8 cellular contexts compared by ENCODE assay signal in the genomic region with DNA sequence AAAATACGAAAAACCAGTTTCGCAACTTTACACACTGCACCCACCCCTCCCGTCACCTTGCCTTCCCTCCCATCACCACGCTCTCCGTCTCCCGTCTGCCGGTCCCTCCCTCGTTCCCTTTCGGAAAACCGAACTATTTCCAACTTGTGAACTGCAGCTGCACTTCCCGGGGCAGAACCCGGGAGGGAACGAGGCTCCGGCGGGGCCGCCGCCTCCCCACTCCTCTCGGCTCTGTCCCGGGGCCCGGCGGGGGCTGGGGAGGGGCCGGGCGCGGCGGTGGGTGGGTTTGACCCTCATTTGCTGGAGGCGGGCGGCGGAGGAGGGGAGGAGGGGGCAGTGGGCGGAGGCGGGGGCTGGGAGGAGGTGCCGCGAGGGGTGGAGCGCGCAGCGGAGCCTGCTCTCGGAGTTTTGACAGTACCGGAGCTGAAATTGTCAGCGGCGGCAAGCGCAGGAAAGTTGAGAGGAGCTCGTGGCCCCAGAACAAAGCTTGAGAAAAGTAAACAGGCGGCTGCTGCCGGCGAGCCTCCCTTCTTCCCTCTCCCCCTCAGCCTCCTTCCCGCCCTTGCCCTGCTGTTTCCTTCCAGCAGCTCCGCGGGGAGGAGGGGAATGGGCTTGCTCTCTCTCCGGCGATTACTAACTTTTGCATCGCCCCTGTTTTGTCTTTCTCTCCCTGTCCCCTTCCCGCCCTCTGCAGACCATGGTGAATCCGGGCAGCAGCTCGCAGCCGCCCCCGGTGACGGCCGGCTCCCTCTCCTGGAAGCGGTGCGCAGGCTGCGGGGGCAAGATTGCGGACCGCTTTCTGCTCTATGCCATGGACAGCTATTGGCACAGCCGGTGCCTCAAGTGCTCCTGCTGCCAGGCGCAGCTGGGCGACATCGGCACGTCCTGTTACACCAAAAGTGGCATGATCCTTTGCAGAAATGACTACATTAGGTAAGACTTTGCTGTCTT. TPM values are rescaled to one million over a fixed set of nuclear protein-coding genes. Genes with fewer than 3 reads are reported as not detected.
DNase-seq lines count a peak whose midpoint lies in the region; ATAC-seq and TF ChIP-seq lines count a peak whose summit lies in the region.

No MANE protein-coding gene starts in this region.

- H3K27ac ChIP-seq in effector memory CD4-positive, alpha-beta T cell (ENCODE audit: insufficient read depth, low read length, poor library complexity, severe bottlenecking), result peak overlapping the region; percentile 70
- peak overlapping the region; percentile 95 for H3K27ac ChIP-seq in lower lobe of right lung

- ATAC-seq in lower lobe of right lung (peak; percentile 67 to 74), HG03571 (IDR thresholded peaks at IDR 0.05; ENCODE audit: unreplicated experiment) (no peak)

- DNase-seq in EL, result peak; percentile 66
- peak; percentile 62 for DNase-seq in HCEC 1CT
- DNase-seq in NCI-H446 treated with DMSO at 0.1 percent for 48 hours (lab: John Stamatoyannopoulos, UW), result peak; percentile 63
- DNase-seq in activated CD4-positive, alpha-beta memory T cell treated with anti-CD3 and anti-CD28 coated beads, Interleukin-2, amount 10 ng/mL, durations not matched to agents 7 days and 5 days, result peak; percentile 82
- peak; percentile 65 to 69 (median 66) for DNase-seq in effector memory CD4-positive, alpha-beta T cell
- peak; percentile 86 for DNase-seq in lower lobe of right lung
- DNase-seq in stimulated activated CD8-positive, alpha-beta memory T cell treated with anti-CD3 and anti-CD28 coated beads, Interleukin-12 subunit alpha, Interleukin-12 subunit beta, amount 100 ng/mL, for 4 hours (ENCODE audit: low read depth), result peak; percentile 55

- H3K36me3 ChIP-seq in effector memory CD4-positive, alpha-beta T cell (ENCODE audit: control insufficient read depth, insufficient read depth, low read length), result no peaks in the 10 kb centered on the region
- peaks cover 4% of the 10 kb centered on the region for H3K36me3 ChIP-seq in lower lobe of right lung

- no peaks in the 10 kb centered on the region for H3K9me3 ChIP-seq in effector memory CD4-positive, alpha-beta T cell (ENCODE audit: control insufficient read depth, low read length)
- no peaks in the 10 kb centered on the region for H3K9me3 ChIP-seq in lower lobe of right lung

- peaks cover 48% of the 10 kb centered on the region for H3K4me1 Mint-ChIP-seq in activated CD4-positive, alpha-beta memory T cell treated with anti-CD3 and anti-CD28 coated beads, Interleukin-2, amount 10 ng/mL, durations not matched to agents 7 days and 5 days

- TF ChIP-seq CTCF in lower lobe of right lung (IDR thresholded peaks at IDR 0.05), result no peak

- peaks cover 43% of the 10 kb centered on the region for H3K36me3 Mint-ChIP-seq in activated CD4-positive, alpha-beta memory T cell treated with anti-CD3 and anti-CD28 coated beads, Interleukin-2, amount 10 ng/mL, durations not matched to agents 7 days and 5 days (ENCODE audit: low read depth)

- intact Hi-C loops in lower lobe of right lung (cut with DNase I), result no loop called here

- H3K27ac Mint-ChIP-seq in activated CD4-positive, alpha-beta memory T cell treated with anti-CD3 and anti-CD28 coated beads, Interleukin-2, amount 10 ng/mL, durations not matched to agents 7 days and 5 days, result peak overlapping the region; percentile 88

- POLR2A ChIA-PET in activated CD4-positive, alpha-beta memory T cell treated with anti-CD3 and anti-CD28 coated beads, Interleukin-2, amount 10 ng/mL, durations not matched to agents 7 days and 5 days (lab: Charles Lee), result interaction anchor here (0.7 to 3.1 kb wide), 8 partner anchors 8 to 1354 kb away, joined by 3 to 17 read pairs (median 6); a partner anchor contains a TSS

- no peaks in the 10 kb centered on the region for H3K27me3 ChIP-seq in effector memory CD4-positive, alpha-beta T cell (replicated peaks; ENCODE audit: control insufficient read depth, insufficient read depth, low read length, poor library complexity, severe bottlenecking)
- H3K27me3 ChIP-seq in lower lobe of right lung (ENCODE audit: low read depth), result no peaks in the 10 kb centered on the region

- peak overlapping the region; percentile 87 for H3K4me3 ChIP-seq in effector memory CD4-positive, alpha-beta T cell (ENCODE audit: insufficient read depth, low read depth, low read length, poor library complexity, severe bottlenecking)
- peak overlapping the region; percentile 87 for H3K4me3 ChIP-seq in lower lobe of right lung

- peaks cover 25% of the 10 kb centered on the region for H3K4me1 ChIP-seq in effector memory CD4-positive, alpha-beta T cell (ENCODE audit: control insufficient read depth, insufficient read depth, low read length, poor library complexity, severe bottlenecking)
- H3K4me1 ChIP-seq in lower lobe of right lung, result peaks cover 48% of the 10 kb centered on the region

- H3K9me3 Mint-ChIP-seq in activated CD4-positive, alpha-beta memory T cell treated with anti-CD3 and anti-CD28 coated beads, Interleukin-2, amount 10 ng/mL, durations not matched to agents 7 days and 5 days, result no peaks in the 10 kb centered on the region

- CTCF ChIA-PET in activated CD4-positive, alpha-beta memory T cell treated with anti-CD3 and anti-CD28 coated beads, Interleukin-2, amount 10 ng/mL, durations not matched to agents 7 days and 5 days (lab: Charles Lee), result interaction anchor here (0.8 to 1.2 kb wide), 2 partner anchors 72 to 622 kb away, joined by 3 read pairs; no protein-coding TSS in a partner anchor

- H3K4me3 Mint-ChIP-seq in activated CD4-positive, alpha-beta memory T cell treated with anti-CD3 and anti-CD28 coated beads, Interleukin-2, amount 10 ng/mL, durations not matched to agents 7 days and 5 days, result peak overlapping the region; percentile 89

- H3K27me3 Mint-ChIP-seq in activated CD4-positive, alpha-beta memory T cell treated with anti-CD3 and anti-CD28 coated beads, Interleukin-2, amount 10 ng/mL, durations not matched to agents 7 days and 5 days, result no peaks in the 10 kb centered on the region

RNA-seq across cellular contexts. Expression of a gene that starts 2.9 kb away (rescaled TPM):
- 10 to 100 TPM; 52.8 to 54.3 TPM for total RNA-seq in activated CD4-positive, alpha-beta memory T cell treated with anti-CD3 and anti-CD28 coated beads, Interleukin-2, amount 10 ng/mL, durations not matched to agents 7 days and 5 days
- 53.0 TPM for total RNA-seq in lower lobe of right lung
